ENCODE assay signal across 11 cellular contexts in the genomic region with DNA sequence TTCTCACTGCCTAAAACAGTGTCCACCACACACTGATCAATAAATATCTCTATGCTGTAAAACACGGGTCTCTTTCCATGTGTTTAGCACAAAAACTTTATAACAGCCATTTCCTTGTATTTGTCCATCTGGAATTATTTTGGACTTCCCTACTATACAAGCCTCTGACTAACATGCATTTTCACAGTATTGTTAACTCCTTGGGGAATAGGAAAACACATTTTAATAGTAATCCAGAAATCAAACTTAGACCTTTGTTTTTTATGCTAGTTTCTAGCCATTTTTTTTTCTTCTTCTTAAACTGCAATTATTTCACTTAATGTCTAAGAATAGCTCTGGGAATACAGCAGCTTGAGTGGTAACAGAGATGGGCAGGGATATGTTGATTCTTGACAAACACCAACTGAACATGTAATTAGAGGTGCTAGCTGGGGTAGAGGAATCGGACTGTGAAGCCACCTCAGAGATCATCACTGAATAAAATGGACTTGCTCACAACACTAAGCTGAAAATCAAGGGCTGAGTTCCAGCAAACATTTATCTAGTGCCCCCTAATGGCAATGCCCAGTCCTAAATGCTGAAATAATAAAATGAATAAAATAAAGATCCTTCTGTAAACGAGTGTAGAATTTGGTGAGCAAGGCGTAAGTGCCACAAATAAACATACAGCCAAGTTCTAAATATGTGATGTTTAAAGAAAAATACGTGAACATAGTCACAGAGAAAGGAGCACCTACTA.
A peak's percentile ranks its signal among the peaks of the same experiment; 100 is the strongest.
DNase-seq lines count a peak whose midpoint lies in the region; ATAC-seq, FAIRE-seq and TF ChIP-seq lines count a peak whose summit lies in the region.
"Had no signal": no experiment of that assay in that cellular context is flagged by ENCODE, and none has a peak within 500 bp of the region (broad histone marks: within the 10 kb centered on the region; RNA-seq: fewer than 3 reads in every experiment).

No MANE protein-coding gene starts in this region.

- ATAC-seq in HG02610 (IDR thresholded peaks at IDR 0.05; ENCODE audit: unreplicated experiment) (no peak), HG03025 (IDR thresholded peaks at IDR 0.05; ENCODE audit: low FRiP score, unreplicated experiment) (no peak), GM18505 (IDR thresholded peaks at IDR 0.05; ENCODE audit: unreplicated experiment) (no peak)
- no peak for ATAC-seq in activated naive CD8-positive, alpha-beta T cell treated with anti-CD3 and anti-CD28 coated beads, Interleukin-2, amount 50 U/mL, for 24 hours
- ATAC-seq: activated CD8-positive, alpha-beta T cell treated with anti-CD3 and anti-CD28 coated beads for 36 hours had no signal

- H3K4me1 Mint-ChIP-seq in HFFc6 (ENCODE audit: low read depth) (peaks cover 42% of the 10 kb centered on the region), astrocyte (ENCODE audit: low read depth, unreplicated experiment) (peaks cover 10% of the 10 kb centered on the region)
- H3K4me1 Mint-ChIP-seq in activated naive CD8-positive, alpha-beta T cell treated with anti-CD3 and anti-CD28 coated beads, Interleukin-2, amount 50 U/mL, for 24 hours, result no peaks in the 10 kb centered on the region

- no peak overlapping the region for H3K9ac ChIP-seq in astrocyte (ENCODE audit: low read length)

- H3K4me3 Mint-ChIP-seq in HFFc6, result no peak overlapping the region; the same call in 1 of the 2 replicates
- no peak overlapping the region for H3K4me3 Mint-ChIP-seq in astrocyte (ENCODE audit: unreplicated experiment)
- no peak overlapping the region for H3K4me3 Mint-ChIP-seq in activated naive CD8-positive, alpha-beta T cell treated with anti-CD3 and anti-CD28 coated beads, Interleukin-2, amount 50 U/mL, for 24 hours
- H3K4me3 Mint-ChIP-seq: activated CD8-positive, alpha-beta T cell treated with anti-CD3 and anti-CD28 coated beads for 36 hours had no signal

- H3K27me3 ChIP-seq in astrocyte (ENCODE audit: insufficient read depth, low read length), result no peaks in the 10 kb centered on the region

- H3K27ac ChIP-seq in astrocyte (ENCODE audit: low read depth, low read length), result no peak overlapping the region

- H3K4me3 ChIP-seq in astrocyte (ENCODE audit: insufficient read depth, low read depth, low read length), result no peak overlapping the region

- peaks cover 2% of the 10 kb centered on the region; the same call in 1 of the 2 replicates for H3K27me3 Mint-ChIP-seq in HFFc6 (ENCODE audit: insufficient read depth)
- no peaks in the 10 kb centered on the region for H3K27me3 Mint-ChIP-seq in astrocyte (ENCODE audit: low read depth, unreplicated experiment)
- H3K27me3 Mint-ChIP-seq in activated naive CD8-positive, alpha-beta T cell treated with anti-CD3 and anti-CD28 coated beads, Interleukin-2, amount 50 U/mL, for 24 hours, result no peaks in the 10 kb centered on the region

- FAIRE-seq in astrocyte (lab: Jason Lieb, UNC), result no peak
- FAIRE-seq: GM12891, HTR-8/SVneo had no signal

- no peaks in the 10 kb centered on the region for H4K20me1 ChIP-seq in astrocyte (ENCODE audit: insufficient read depth, low read length)

- H3K79me2 ChIP-seq in astrocyte (ENCODE audit: insufficient read depth, low read length), result no peaks in the 10 kb centered on the region

- H3K9me3 Mint-ChIP-seq in HFFc6 (no peaks in the 10 kb centered on the region), astrocyte (ENCODE audit: unreplicated experiment) (peaks cover 2% of the 10 kb centered on the region)
- no peaks in the 10 kb centered on the region for H3K9me3 Mint-ChIP-seq in activated naive CD8-positive, alpha-beta T cell treated with anti-CD3 and anti-CD28 coated beads, Interleukin-2, amount 50 U/mL, for 24 hours
- H3K9me3 Mint-ChIP-seq: activated CD8-positive, alpha-beta T cell treated with anti-CD3 and anti-CD28 coated beads for 36 hours had no signal

- no peaks in the 10 kb centered on the region for H3K36me3 Mint-ChIP-seq in HFFc6 (ENCODE audit: low read depth)
- no peaks in the 10 kb centered on the region for H3K36me3 Mint-ChIP-seq in astrocyte (ENCODE audit: low read depth, unreplicated experiment)
- H3K36me3 Mint-ChIP-seq in activated naive CD8-positive, alpha-beta T cell treated with anti-CD3 and anti-CD28 coated beads, Interleukin-2, amount 50 U/mL, for 24 hours (ENCODE audit: low read depth), result no peaks in the 10 kb centered on the region

- H2AFZ ChIP-seq in astrocyte (ENCODE audit: low read depth, low read length), result no peak overlapping the region

- H3K9me3 ChIP-seq in astrocyte (ENCODE audit: insufficient read depth, low read depth, low read length), result no peaks in the 10 kb centered on the region

- TF ChIP-seq CTCF in HFFc6 (IDR thresholded peaks at IDR 0.05) (peak; percentile 88), astrocyte (IDR thresholded peaks at IDR 0.05; ENCODE audit: insufficient read depth, low read depth, low read length) (peak; percentile 71)

- H3K27ac Mint-ChIP-seq in HFFc6 (peak overlapping the region; percentile 66), astrocyte (ENCODE audit: unreplicated experiment) (no peak overlapping the region)
- H3K27ac Mint-ChIP-seq in activated naive CD8-positive, alpha-beta T cell treated with anti-CD3 and anti-CD28 coated beads, Interleukin-2, amount 50 U/mL, for 24 hours, result no peak overlapping the region
- H3K27ac Mint-ChIP-seq: activated CD8-positive, alpha-beta T cell treated with anti-CD3 and anti-CD28 coated beads for 36 hours had no signal

- H3K4me1 ChIP-seq in astrocyte (ENCODE audit: insufficient read depth, low read length), result peaks cover 8% of the 10 kb centered on the region

- DNase-seq in Ammon's horn (ENCODE audit: low spot score), result peak; percentile 83
- DNase-seq in HFFc6, result peak; percentile 65
- peak; percentile 18 for DNase-seq in astrocyte (ENCODE audit: low read depth)
- peak; percentile 62 for DNase-seq in left kidney (ENCODE audit: low read depth, low spot score)
- no peak for DNase-seq in activated naive CD8-positive, alpha-beta T cell treated with anti-CD3 and anti-CD28 coated beads, Interleukin-2, amount 50 U/mL, for 24 hours
- DNase-seq: activated CD8-positive, alpha-beta T cell treated with anti-CD3 and anti-CD28 coated beads for 36 hours had no signal

- no peak overlapping the region for H3K4me2 ChIP-seq in astrocyte (ENCODE audit: low read length)

- no peaks in the 10 kb centered on the region for H3K36me3 ChIP-seq in astrocyte (ENCODE audit: insufficient read depth, low read length)

- TF ChIP-seq POLR2A in GM18505 (IDR thresholded peaks at IDR 0.05; ENCODE audit: borderline replicate concordance, extremely low read depth, insufficient read depth, insufficient read length), result no peak
